12 cellular contexts compared by ENCODE assay signal in the genomic region with DNA sequence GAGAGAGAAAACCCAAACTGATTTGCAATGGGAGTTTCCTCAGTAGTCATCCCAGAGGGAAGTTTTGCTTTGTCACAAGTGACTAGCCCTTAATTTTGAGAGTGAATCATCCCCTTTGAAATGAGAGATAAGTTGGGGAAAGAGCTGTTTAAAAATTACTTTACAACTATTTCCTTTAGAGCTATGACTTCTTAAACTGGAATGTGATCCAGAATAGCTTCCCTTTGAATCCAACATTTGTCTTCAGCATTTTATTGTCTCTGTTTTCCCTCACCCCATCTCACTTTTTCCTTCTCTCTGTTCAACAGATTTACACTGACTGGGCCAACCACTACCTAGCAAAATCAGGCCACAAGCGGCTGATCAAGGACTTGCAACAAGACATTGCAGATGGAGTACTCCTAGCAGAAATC.
DNase-seq lines count a peak whose midpoint lies in the region; ATAC-seq and TF ChIP-seq lines count a peak whose summit lies in the region.
"Had no signal": no experiment of that assay in that cellular context is flagged by ENCODE, and none has a peak within 500 bp of the region (broad histone marks: within the 10 kb centered on the region; RNA-seq: fewer than 3 reads in every experiment).

No MANE protein-coding gene starts in this region.

- ATAC-seq in mucosa of descending colon (peak; percentile 12), GM18861 (IDR thresholded peaks at IDR 0.05; ENCODE audit: unreplicated experiment) (no peak), GM21515 (IDR thresholded peaks at IDR 0.05; ENCODE audit: unreplicated experiment) (no peak)

- intact Hi-C loops in mucosa of descending colon (cut with DNase I, micrococcal nuclease), result no loop called here
- intact Hi-C loops in testis (cut with DNase I; ENCODE audit: low total_unique reads), result no loop called here

- H3K36me3 ChIP-seq in mucosa of descending colon (ENCODE audit: low read depth), result no peaks in the 10 kb centered on the region
- no peaks in the 10 kb centered on the region for H3K36me3 ChIP-seq in testis (ENCODE audit: low read depth, missing control alignments)
- H3K36me3 ChIP-seq: thyroid gland had no signal

- WGBS in testis, 2 donors, result 94 to 97% methylated on average over 1 of the region's 1 CpG

- no peak overlapping the region for H3K27ac ChIP-seq in testis
- H3K27ac ChIP-seq: thyroid gland had no signal

- DNase-seq in AG20443 (ENCODE audit: low spot score), result peak; percentile 64
- DNase-seq in NCI-H226, result peak; percentile 89
- peak; percentile 77 for DNase-seq in dermis blood vessel endothelial cell
- no peak for DNase-seq in mucosa of descending colon
- DNase-seq in superior temporal gyrus (ENCODE audit: extremely low spot score), result no peak
- DNase-seq in testis, result no peak
- DNase-seq: activated naive CD4-positive, alpha-beta T cell treated with anti-CD3 and anti-CD28 coated beads, Interleukin-2, amount 50 U/mL, for 16 hours; COR-L47; stimulated activated CD4-positive, alpha-beta T cell treated with anti-CD3 and anti-CD28 coated beads, Interleukin-12 subunit alpha, Interleukin-12 subunit beta, amount 100 ng/mL, for 4 hours; thyroid gland had no signal

- H3K4me3 ChIP-seq in mucosa of descending colon (no peak overlapping the region), testis (no peak overlapping the region)
- H3K4me3 ChIP-seq: thyroid gland had no signal

- H3K27me3 ChIP-seq in testis, result no peaks in the 10 kb centered on the region
- H3K27me3 ChIP-seq: thyroid gland had no signal

- no peaks in the 10 kb centered on the region for H3K9me3 ChIP-seq in mucosa of descending colon
- no peaks in the 10 kb centered on the region for H3K9me3 ChIP-seq in testis
- H3K9me3 ChIP-seq: thyroid gland had no signal

- H3K4me1 ChIP-seq in mucosa of descending colon (ENCODE audit: low read depth), result no peaks in the 10 kb centered on the region
- H3K4me1 ChIP-seq in testis, result no peaks in the 10 kb centered on the region
- H3K4me1 ChIP-seq: thyroid gland had no signal

- TF ChIP-seq POLR2A in testis (IDR thresholded peaks at IDR 0.05), result no peak

- no peak for TF ChIP-seq CTCF in mucosa of descending colon (IDR thresholded peaks at IDR 0.05)
- no peak for TF ChIP-seq CTCF in testis (IDR thresholded peaks at IDR 0.05)

Comparison
In these comparisons a context has a peak if more than half of its experiments do, and no peak if none do; other contexts are left out.
1. DNase-seq: peak in AG20443 (single experiment), NCI-H226 (single experiment) and dermis blood vessel endothelial cell (single experiment); none in mucosa of descending colon (0 of 3), superior temporal gyrus (single experiment) and testis (single experiment).